ENCODE assay signal across 12 cellular contexts in the genomic region with DNA sequence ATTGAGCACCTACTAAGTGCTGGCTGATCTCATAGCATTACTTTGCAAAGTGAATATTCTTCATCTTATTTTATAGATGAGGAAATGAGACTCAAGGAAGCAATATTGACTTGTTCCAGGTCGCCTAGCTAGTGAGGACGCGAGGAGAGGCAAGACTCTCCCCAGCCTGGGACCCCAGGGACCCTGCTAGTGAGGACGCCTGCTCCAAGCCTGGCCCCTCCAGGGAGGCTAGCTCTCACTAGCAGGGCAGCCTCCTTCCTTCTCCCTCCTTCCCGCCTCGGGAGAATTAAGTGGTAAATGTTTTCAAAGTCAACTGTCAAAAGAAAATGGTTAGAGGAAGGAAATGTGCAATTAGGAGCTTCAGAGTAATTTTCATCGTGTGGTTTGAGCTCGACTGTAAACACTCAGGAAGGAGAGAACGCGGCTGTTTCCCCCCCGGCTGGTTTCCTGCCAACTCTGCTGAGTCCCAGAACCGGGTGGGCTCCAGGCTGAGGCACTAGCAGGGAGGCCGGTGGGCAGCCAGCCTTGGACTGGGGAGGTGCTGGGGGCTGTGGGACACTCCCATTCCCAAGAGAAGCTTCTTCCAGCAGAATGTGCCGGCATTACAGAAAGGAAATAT. TPM values are rescaled to one million over a fixed set of nuclear protein-coding genes. Genes with fewer than 3 reads are reported as not detected.
DNase-seq lines count a peak whose midpoint lies in the region; ATAC-seq and TF ChIP-seq lines count a peak whose summit lies in the region.
"Had no signal": no experiment of that assay in that cellular context is flagged by ENCODE, and none has a peak within 500 bp of the region (broad histone marks: within the 10 kb centered on the region; RNA-seq: fewer than 3 reads in every experiment).

No MANE protein-coding gene starts in this region.

- peak overlapping the region; percentile 94 for H3K27ac ChIP-seq in A673 (ENCODE audit: low read depth, low read length, poor library complexity, severe bottlenecking)
- peak overlapping the region; percentile 93 for H3K27ac ChIP-seq in HL-60 (replicated peaks)
- H3K27ac ChIP-seq: epithelial cell of prostate, thoracic aorta had no signal

- H3K27me3 Mint-ChIP-seq in T-helper 2 cell treated with Interferon-gamma antibody and Interleukin-4, amounts not matched to agents 5 μg/mL and 100 μg/mL, for 36 hours (ENCODE audit: low read depth) = no peaks in the 10 kb centered on the region

- H3K27me3 ChIP-seq in A673 (replicated peaks; ENCODE audit: insufficient read depth, low read depth, low read length, poor library complexity) (no peaks in the 10 kb centered on the region), HL-60 (ENCODE audit: insufficient read depth, poor library complexity, severe bottlenecking) (no peaks in the 10 kb centered on the region)
- H3K27me3 ChIP-seq: MG63 had no signal

- H3K36me3 Mint-ChIP-seq in T-helper 2 cell treated with Interferon-gamma antibody and Interleukin-4, amounts not matched to agents 5 μg/mL and 100 μg/mL, for 36 hours (ENCODE audit: low read depth) = no peaks in the 10 kb centered on the region

- TF ChIP-seq CTCF in A673 (conservative IDR thresholded peaks at IDR 0.05; ENCODE audit: low read depth, low read length) (no peak), HL-60 (IDR thresholded peaks at IDR 0.05; ENCODE audit: insufficient read depth, low read length) (no peak), fibroblast of villous mesenchyme (IDR thresholded peaks at IDR 0.05; ENCODE audit: insufficient read depth, low read depth, low read length) (no peak)

- peaks cover 14% of the 10 kb centered on the region for H3K4me1 Mint-ChIP-seq in T-helper 2 cell treated with Interferon-gamma antibody and Interleukin-4, amounts not matched to agents 5 μg/mL and 100 μg/mL, for 36 hours (ENCODE audit: low read depth)

- H3K4me3 ChIP-seq in A673 (ENCODE audit: low read depth, low read length, poor library complexity, severe bottlenecking) = no peak overlapping the region
- H3K4me3 ChIP-seq in HL-60 (replicated peaks; ENCODE audit: insufficient read depth, low read length) = no peak overlapping the region
- no peak overlapping the region for H3K4me3 ChIP-seq in fibroblast of villous mesenchyme (ENCODE audit: low read depth, low read length)
- H3K4me3 ChIP-seq: MG63, thoracic aorta had no signal

- peaks cover 76% of the 10 kb centered on the region for H3K4me1 ChIP-seq in A673 (ENCODE audit: insufficient read depth, low read length, poor library complexity, severe bottlenecking)

- no peaks in the 10 kb centered on the region for H3K9me3 ChIP-seq in A673 (ENCODE audit: low read depth, low read length, poor library complexity, severe bottlenecking)
- H3K9me3 ChIP-seq: thoracic aorta had no signal

- BruUV-seq in A673 (replicated peaks; lab: Mats Ljungman, UMichigan) = no TSS peak

- CTCF ChIA-PET in A673 (lab: Charles Lee) = interaction anchor here (0.6 to 1.4 kb wide), 5 partner anchors 19 to 310 kb away, joined by 3 to 4 read pairs (median 3); no protein-coding TSS in a partner anchor

- DNase-seq in A673 (ENCODE audit: low spot score) (peak; percentile 100), HL-60 (ENCODE audit: low read depth in 1 of 2, low spot score in 1 of 2) (peak; percentile 30 to 81), fibroblast of villous mesenchyme (ENCODE audit: low read depth) (peak; percentile 13), HCEC 1CT (no peak)
- no peak for DNase-seq in T-helper 2 cell treated with Interferon-gamma antibody and Interleukin-4, amounts not matched to agents 5 μg/mL and 100 μg/mL, for 36 hours (ENCODE audit: low spot score)
- DNase-seq in effector CD4-positive, alpha-beta T cell = no peak
- DNase-seq: left cardiac atrium, MG63 had no signal

- H3K36me3 ChIP-seq in A673 (ENCODE audit: insufficient read depth, low read length, poor library complexity, severe bottlenecking) = peaks cover 35% of the 10 kb centered on the region
- H3K36me3 ChIP-seq: MG63, thoracic aorta had no signal

- H3K27ac Mint-ChIP-seq in T-helper 2 cell treated with Interferon-gamma antibody and Interleukin-4, amounts not matched to agents 5 μg/mL and 100 μg/mL, for 36 hours = peak overlapping the region; percentile 76

- no peaks in the 10 kb centered on the region for H3K9me3 Mint-ChIP-seq in T-helper 2 cell treated with Interferon-gamma antibody and Interleukin-4, amounts not matched to agents 5 μg/mL and 100 μg/mL, for 36 hours

- peak overlapping the region; percentile 40 for H3K4me3 Mint-ChIP-seq in T-helper 2 cell treated with Interferon-gamma antibody and Interleukin-4, amounts not matched to agents 5 μg/mL and 100 μg/mL, for 36 hours

- POLR2A ChIA-PET in A673 (lab: Charles Lee; ENCODE audit: low non-redundant PET) = interaction anchor here (0.5 to 0.7 kb wide), 7 partner anchors 12 to 1086 kb away, joined by 4 to 7 read pairs (median 5); partner anchors contain the start of gene MYEOV

- intact Hi-C loops in A673 (cut with micrococcal nuclease; ENCODE audit: unreplicated experiment) = loop anchor here (1.0 to 5.0 kb wide), 2 partner anchors 310 to 325 kb away; no protein-coding TSS in a partner anchor

- ATAC-seq in HG03139 (IDR thresholded peaks at IDR 0.05; ENCODE audit: unreplicated experiment) (no peak), HG03175 (IDR thresholded peaks at IDR 0.05; ENCODE audit: unreplicated experiment) (no peak)

RNA-seq across cellular contexts. Expression of gene MYEOV, which starts 17.9 kb away (rescaled TPM):
- total RNA-seq in A673 (2021) (174 and 192 TPM in 2 replicates), fibroblast of villous mesenchyme (0.86 and 3.2 TPM in 2 replicates)

Comparison
In these comparisons a context has a peak if more than half of its experiments do, and no peak if none do; other contexts are left out.
1. DNase-seq: peak in A673 (single experiment), HL-60 (2 of 2) and fibroblast of villous mesenchyme (single experiment); none in T-helper 2 cell treated with Interferon-gamma antibody and Interleukin-4, amounts not matched to agents 5 μg/mL and 100 μg/mL, for 36 hours (single experiment), HCEC 1CT (single experiment) and effector CD4-positive, alpha-beta T cell (single experiment).
2. RNA of gene MYEOV, which starts 17.9 kb away (total RNA-seq): 174 to 192 TPM in A673; 0.86 to 3.2 TPM in fibroblast of villous mesenchyme; every median in the first group is over 10 times any median in the second.